Comparison of ENCODE assay signal across 8 cellular contexts in genomic region chr20:51462566-51463276, GRCh38.
A peak's percentile ranks its signal among the peaks of the same experiment; 100 is the strongest.
DNase-seq lines count a peak whose midpoint lies in the region; ATAC-seq and TF ChIP-seq lines count a peak whose summit lies in the region.

No MANE protein-coding gene starts in this region.

- H3K9ac ChIP-seq in adipocyte (ENCODE audit: low read length) = peak overlapping the region; percentile 35

- H3K9me3 ChIP-seq in adipocyte (ENCODE audit: control insufficient read depth, low read length) = no peaks in the 10 kb centered on the region
- H3K9me3 ChIP-seq in psoas muscle = no peaks in the 10 kb centered on the region

- peak; percentile 58 for DNase-seq in EH (ENCODE audit: low read depth)
- peak; percentile 78 for DNase-seq in adipocyte (ENCODE audit: low read depth)
- peak; percentile 83 for DNase-seq in left cardiac atrium
- peak; percentile 88 to 93 for DNase-seq in psoas muscle
- DNase-seq in GM10266 (ENCODE audit: extremely low spot score) = no peak
- DNase-seq in germinal center (ENCODE audit: low spot score) = no peak
- DNase-seq in HK-2 (ENCODE audit: unreplicated experiment) = no peak
- DNase-seq in GM13977 (ENCODE audit: low spot score) = no peak

- intact Hi-C loops in left cardiac atrium (cut with DNase I) = no loop called here
- intact Hi-C loops in psoas muscle (cut with DNase I) = loop anchor here in 1 of 2 donors (5.0 kb wide), 1 partner anchor 85 kb away; no protein-coding TSS in a partner anchor

- H3K36me3 ChIP-seq in adipocyte (ENCODE audit: control insufficient read depth, insufficient read depth, low read length, severe bottlenecking) (no peaks in the 10 kb centered on the region), psoas muscle (ENCODE audit: insufficient read depth in 1 of 2, low read depth in 1 of 2) (peaks cover 0 to 4% of the 10 kb centered on the region in 2 donors)

- peak overlapping the region; percentile 19 for H3K27ac ChIP-seq in psoas muscle

- WGBS in psoas muscle, 3 donors = 25 to 37% (median 34%) methylated on average over 12 of the region's 12 CpGs

- H3K4me1 ChIP-seq in adipocyte (ENCODE audit: control insufficient read depth, insufficient read depth, low read length) (peaks cover 12% of the 10 kb centered on the region), psoas muscle (peaks cover 9% of the 10 kb centered on the region)

- H3K27me3 ChIP-seq in adipocyte (replicated peaks; ENCODE audit: control insufficient read depth, insufficient read depth, low read length) (no peaks in the 10 kb centered on the region), psoas muscle (ENCODE audit: insufficient read depth in 3 of 3, low read length in 2 of 3) (no peaks in the 10 kb centered on the region)

- peak; percentile 94 to 97 for ATAC-seq in left cardiac atrium
- ATAC-seq in psoas muscle = peak; percentile 94 to 99 (median 98)

- in situ Hi-C loops in GM13977 (cut with MboI; ENCODE audit: low pct_unique_long_range_greater_than_20kb, low sequenced_read_pairs, unreplicated experiment) = no loop called here

- no peak overlapping the region for H3K4me3 ChIP-seq in adipocyte (ENCODE audit: low read length)
- no peak overlapping the region for H3K4me3 ChIP-seq in psoas muscle

- no peak for TF ChIP-seq CTCF in psoas muscle (IDR thresholded peaks at IDR 0.05)
- TF ChIP-seq CTCF in GM10266 (IDR thresholded peaks at IDR 0.05; ENCODE audit: control insufficient read depth, insufficient read depth, low read depth, missing control alignments) = no peak
- no peak for TF ChIP-seq CTCF in GM13977 (IDR thresholded peaks at IDR 0.05; ENCODE audit: extremely low read depth, insufficient read depth, missing control alignments)

Comparison
In these comparisons a context has a peak if more than half of its experiments do, and no peak if none do; other contexts are left out.
1. DNase-seq: peak in EH (single experiment), adipocyte (single experiment), left cardiac atrium (single experiment) and psoas muscle (2 of 2); none in GM10266 (single experiment), germinal center (single experiment), HK-2 (single experiment) and GM13977 (single experiment).